ENCODE assay signal across 12 cellular contexts in genomic region chr7:99563650-99564049, GRCh38. TPM values are rescaled to one million over a fixed set of nuclear protein-coding genes. Genes with fewer than 3 reads are reported as not detected.
DNase-seq lines count a peak whose midpoint lies in the region; ATAC-seq, FAIRE-seq and TF ChIP-seq lines count a peak whose summit lies in the region.
"Had no signal": no experiment of that assay in that cellular context is flagged by ENCODE, and none has a peak within 500 bp of the region (broad histone marks: within the 10 kb centered on the region; RNA-seq: fewer than 3 reads in every experiment).

No MANE protein-coding gene starts in this region.

- H2BK15ac ChIP-seq in mesendoderm (replicated peaks; ENCODE audit: low read depth): no peak overlapping the region

- peak overlapping the region; percentile 80 for H3K9ac ChIP-seq in astrocyte (ENCODE audit: low read length)
- no peak overlapping the region for H3K9ac ChIP-seq in mesendoderm (ENCODE audit: low read length)

- peaks cover 78% of the 10 kb centered on the region for H3K79me2 ChIP-seq in astrocyte (ENCODE audit: insufficient read depth, low read length)
- peaks cover 26% of the 10 kb centered on the region for H3K79me2 ChIP-seq in mesendoderm (ENCODE audit: control insufficient read depth, insufficient read depth, low read length)

- H3K36me3 Mint-ChIP-seq in astrocyte (ENCODE audit: low read depth, unreplicated experiment): peaks cover 26% of the 10 kb centered on the region

- no peak overlapping the region for H2AFZ ChIP-seq in astrocyte (ENCODE audit: low read depth, low read length)

- WGBS in A549 (ENCODE audit: missing lambda C conversion rate): 16% methylated on average over 10 of the region's 10 CpGs
- WGBS in mesendoderm (ENCODE audit: extremely low coverage, insufficient coverage, low lambda C conversion rate): no CpG with 5 or more reads among the region's 10 CpGs

- H3K36me3 ChIP-seq in astrocyte (ENCODE audit: insufficient read depth, low read length): peaks cover 46% of the 10 kb centered on the region
- peaks cover 13% of the 10 kb centered on the region for H3K36me3 ChIP-seq in mesendoderm (ENCODE audit: control insufficient read depth, insufficient read depth, low read length)

- TF ChIP-seq EP300 in A549 (IDR thresholded peaks at IDR 0.05): no peak

- peak overlapping the region; percentile 47 for H3K4me3 Mint-ChIP-seq in astrocyte (ENCODE audit: unreplicated experiment)

- H3K4me2 ChIP-seq in A549 (peak overlapping the region; percentile 74), astrocyte (ENCODE audit: low read length) (peak overlapping the region; percentile 80), mesendoderm (ENCODE audit: low read length) (no peak overlapping the region)

- no peaks in the 10 kb centered on the region for H3K27me3 ChIP-seq in astrocyte (ENCODE audit: insufficient read depth, low read length)
- no peaks in the 10 kb centered on the region for H3K27me3 ChIP-seq in mesendoderm (ENCODE audit: insufficient read depth, low read length, poor library complexity)

- H3K23ac ChIP-seq in mesendoderm (ENCODE audit: low read length): no peak overlapping the region

- H4K8ac ChIP-seq in mesendoderm (ENCODE audit: low read depth, low read length): no peak overlapping the region

- H4K5ac ChIP-seq in mesendoderm (ENCODE audit: low read length): no peak overlapping the region

- peak overlapping the region; percentile 73 to 87 for H3K27ac ChIP-seq in A549
- H3K27ac ChIP-seq in astrocyte (ENCODE audit: low read depth, low read length): peak overlapping the region; percentile 97
- H3K27ac ChIP-seq in mesendoderm (ENCODE audit: low read depth, low read length): peak overlapping the region; percentile 51

- 0 out of 5 replicates have a peak, but pooled peaks of 1 of the 2 experiments have one; percentile 13 for TF ChIP-seq RAD21 in A549 (conservative IDR thresholded peaks at IDR 0.05 in 1 of 2, IDR thresholded peaks at IDR 0.05 in 1 of 2)

- no peak overlapping the region for H3K4ac ChIP-seq in mesendoderm (ENCODE audit: low read depth, low read length)

- no peak overlapping the region for H2BK5ac ChIP-seq in mesendoderm (ENCODE audit: low read length)

- ATAC-seq in A549: peak in 1 of 2 experiments; percentile 40; a peak in 3 of 6 replicates
- no peak for ATAC-seq in HG03469 (IDR thresholded peaks at IDR 0.05; ENCODE audit: unreplicated experiment)

- peaks cover 24% of the 10 kb centered on the region for H4K20me1 ChIP-seq in astrocyte (ENCODE audit: insufficient read depth, low read length)

- peaks cover 17% of the 10 kb centered on the region for H3K79me1 ChIP-seq in mesendoderm (ENCODE audit: low read length)

- TF ChIP-seq CTCF in A549 (IDR thresholded peaks at IDR 0.05) (no peak), astrocyte (IDR thresholded peaks at IDR 0.05; ENCODE audit: insufficient read depth, low read depth, low read length) (no peak)

- no peaks in the 10 kb centered on the region for H3K9me3 Mint-ChIP-seq in astrocyte (ENCODE audit: unreplicated experiment)
- H3K9me3 Mint-ChIP-seq: IgD-negative memory B cell had no signal

- no peak overlapping the region for H3K56ac ChIP-seq in mesendoderm (ENCODE audit: low read length)

- peaks cover 44% of the 10 kb centered on the region for H3K4me1 Mint-ChIP-seq in astrocyte (ENCODE audit: low read depth, unreplicated experiment)

- no peak for TF ChIP-seq POLR2A in A549 (IDR thresholded peaks at IDR 0.05; ENCODE audit: low read length)

- H3K4me3 ChIP-seq in A549: peak overlapping the region; percentile 14; the same call in 2 of the 3 replicates
- H3K4me3 ChIP-seq in astrocyte (ENCODE audit: insufficient read depth, low read depth, low read length): peak overlapping the region; percentile 6
- H3K4me3 ChIP-seq in mesendoderm (ENCODE audit: low read length): no peak overlapping the region

- no peak overlapping the region for H3K18ac ChIP-seq in mesendoderm (ENCODE audit: low read length)

- FAIRE-seq in A549 (lab: Jason Lieb, UNC) (no peak), astrocyte (lab: Jason Lieb, UNC) (peak; percentile 45)
- FAIRE-seq: GM18507, TTC549 had no signal

- H3K27me3 Mint-ChIP-seq in astrocyte (ENCODE audit: low read depth, unreplicated experiment): no peaks in the 10 kb centered on the region
- H3K27me3 Mint-ChIP-seq: CD4-positive, CD25-positive, alpha-beta regulatory T cell; IgD-negative memory B cell had no signal

- POLR2A ChIA-PET in A549 (lab: Yijun Ruan, JAX): interaction anchor here (1.0 kb wide), 1 partner anchor 12 kb away, joined by 3 read pairs; the partner anchor contains the start of gene FAM200A

- DNase-seq in A549 (ENCODE audit: low read depth in 1 of 2, low spot score in 1 of 2): peak; percentile 52 to 72
- DNase-seq in HS-27A (ENCODE audit: low read depth): peak; percentile 75
- peak; percentile 81 for DNase-seq in astrocyte (ENCODE audit: low read depth)
- DNase-seq in mesendoderm: peak; percentile 77
- DNase-seq in pons (ENCODE audit: low spot score): no peak
- no peak for DNase-seq in activated CD4-positive, alpha-beta T cell treated with anti-CD3 and anti-CD28 coated beads for 4 hours
- no peak for DNase-seq in SKM-1 treated with dmso at 0.1 percent for 144 hours (lab: John Stamatoyannopoulos, UW; ENCODE audit: unreplicated experiment)
- DNase-seq: CD4-positive, CD25-positive, alpha-beta regulatory T cell had no signal

- H3K9me3 ChIP-seq in A549 (no peaks in the 10 kb centered on the region), astrocyte (ENCODE audit: insufficient read depth, low read depth, low read length) (no peaks in the 10 kb centered on the region)

- no peak overlapping the region for H2BK120ac ChIP-seq in mesendoderm (ENCODE audit: low read depth, low read length)

- H3K4me1 ChIP-seq in A549 (peaks cover 53% of the 10 kb centered on the region), astrocyte (ENCODE audit: insufficient read depth, low read length) (peaks cover 46% of the 10 kb centered on the region), mesendoderm (ENCODE audit: control insufficient read depth, low read depth, low read length) (no peaks in the 10 kb centered on the region)

- no peak overlapping the region for H2AK5ac ChIP-seq in mesendoderm (ENCODE audit: low read length)

- peak overlapping the region; percentile 99 for H3K27ac Mint-ChIP-seq in astrocyte (ENCODE audit: unreplicated experiment)

- CTCF ChIA-PET in A549 (lab: Yijun Ruan, JAX): interaction anchor here (0.6 to 2.3 kb wide), 4 partner anchors 14 to 52 kb away, joined by 3 to 6 read pairs (median 5); no protein-coding TSS in a partner anchor

TF ChIP-seq in A549, 52 proteins besides CTCF, POLR2A, EP300 and RAD21 (continues in another document):
- TF ChIP-seq FOSL2 (IDR thresholded peaks at IDR 0.05): 0 out of 2 replicates have a peak, but pooled peaks have one; percentile 18
- TF ChIP-seq FOSL2 (CRISPR knock-in tag; IDR thresholded peaks at IDR 0.05): peak; percentile 52
- TF ChIP-seq, protein P1, sequence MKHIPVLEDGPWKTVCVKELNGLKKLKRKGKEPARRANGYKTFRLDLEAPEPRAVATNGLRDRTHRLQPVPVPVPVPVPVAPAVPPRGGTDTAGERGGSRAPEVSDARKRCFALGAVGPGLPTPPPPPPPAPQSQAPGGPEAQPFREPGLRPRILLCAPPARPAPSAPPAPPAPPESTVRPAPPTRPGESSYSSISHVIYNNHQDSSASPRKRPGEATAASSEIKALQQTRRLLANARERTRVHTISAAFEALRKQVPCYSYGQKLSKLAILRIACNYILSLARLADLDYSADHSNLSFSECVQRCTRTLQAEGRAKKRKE (CRISPR knock-in tag; IDR thresholded peaks at IDR 0.05; ENCODE audit: low read depth): no peak

RNA-seq across cellular contexts. Expression of gene ZNF655, which starts 5.2 kb away (rescaled TPM):
- 78.4 and 85.1 TPM in 2 replicates for polyA plus RNA-seq in A549 (2011; rRNA removed)
- polyA plus RNA-seq in A549 (2012; cell fraction: cytosol; rRNA removed): 54.4 and 57.0 TPM in 2 replicates
- 101 and 109 TPM in 2 replicates for polyA plus RNA-seq in A549 (2012; cell fraction: nucleus; rRNA removed)
- 56.1 to 67.8 TPM (median 56.5 TPM) in 3 replicates for polyA plus RNA-seq in A549 (2017; fragmentation: RNase III; extraction: RNeasy Plus Mini Kit Qiagen cat#74134 plus additional on column Dnase treatment)
- 61.0 and 62.3 TPM in 2 replicates for polyA minus RNA-seq in A549 (2011; rRNA and poly(A)+ RNA removed)
- total RNA-seq in astrocyte: 54.1 and 59.7 TPM in 2 replicates
- 34.9 TPM for polyA plus RNA-seq in mesendoderm (2013, experiment 1 of 2)
- 35.4 TPM for polyA plus RNA-seq in mesendoderm (2013, experiment 2 of 2)

RNA-seq across cellular contexts. Expression of gene FAM200A, which starts 11.7 kb away (rescaled TPM):
- polyA plus RNA-seq in A549 (2011; rRNA removed): 7.5 and 9.8 TPM in 2 replicates
- 2.5 and 2.6 TPM in 2 replicates for polyA plus RNA-seq in A549 (2012; cell fraction: cytosol; rRNA removed)
- polyA plus RNA-seq in A549 (2012; cell fraction: nucleus; rRNA removed): 0.93 and 1.0 TPM in 2 replicates
- polyA plus RNA-seq in A549 (2017; fragmentation: RNase III; extraction: RNeasy Plus Mini Kit Qiagen cat#74134 plus additional on column Dnase treatment): 5.3 to 6.1 TPM (median 5.9 TPM) in 3 replicates
- 2.9 and 3.0 TPM in 2 replicates for polyA minus RNA-seq in A549 (2011; rRNA and poly(A)+ RNA removed)
- 4.7 TPM in 2 replicates for total RNA-seq in astrocyte
- polyA plus RNA-seq in mesendoderm (2013, experiment 1 of 2): 3.8 TPM
- 3.8 TPM for polyA plus RNA-seq in mesendoderm (2013, experiment 2 of 2)

RNA-seq across cellular contexts. Expression of gene TMEM225B, which starts 34.4 kb away (rescaled TPM):
- polyA plus RNA-seq in A549 (2011; rRNA removed) (5.4 and 7.7 TPM in 2 replicates), A549 (2017; fragmentation: RNase III; extraction: RNeasy Plus Mini Kit Qiagen cat#74134 plus additional on column Dnase treatment) (0.59 to 0.70 TPM (median 0.59 TPM) in 3 replicates)
- polyA plus RNA-seq in A549 (2012; cell fraction: cytosol; rRNA removed): 0.86 and 0.96 TPM in 2 replicates
- 2.2 and 3.5 TPM in 2 replicates for polyA plus RNA-seq in A549 (2012; cell fraction: nucleus; rRNA removed)
- 6.9 and 7.6 TPM in 2 replicates for polyA minus RNA-seq in A549 (2011; rRNA and poly(A)+ RNA removed)
- total RNA-seq in astrocyte: 0.23 and 0.43 TPM in 2 replicates
- 0.04 TPM for polyA plus RNA-seq in mesendoderm (2013, experiment 1 of 2)
- polyA plus RNA-seq in mesendoderm (2013, experiment 2 of 2): not detected

RNA-seq across cellular contexts. Expression of gene ZSCAN25, which starts 53.1 kb away (rescaled TPM):
- 9.3 and 10.1 TPM in 2 replicates for polyA plus RNA-seq in A549 (2011; rRNA removed)
- polyA plus RNA-seq in A549 (2012; cell fraction: cytosol; rRNA removed): 6.6 and 8.1 TPM in 2 replicates
- polyA plus RNA-seq in A549 (2012; cell fraction: nucleus; rRNA removed): 13.4 and 16.3 TPM in 2 replicates
- 6.3 to 7.5 TPM (median 6.4 TPM) in 3 replicates for polyA plus RNA-seq in A549 (2017; fragmentation: RNase III; extraction: RNeasy Plus Mini Kit Qiagen cat#74134 plus additional on column Dnase treatment)
- 16.8 and 19.2 TPM in 2 replicates for polyA minus RNA-seq in A549 (2011; rRNA and poly(A)+ RNA removed)
- total RNA-seq in astrocyte: 13.3 and 14.6 TPM in 2 replicates
- 8.0 TPM for polyA plus RNA-seq in mesendoderm (2013, experiment 1 of 2)
- polyA plus RNA-seq in mesendoderm (2013, experiment 2 of 2): 8.3 TPM

RNA-seq across cellular contexts. Expression of gene ZKSCAN5, which starts 59.2 kb away (rescaled TPM):
- 14.1 and 15.7 TPM in 2 replicates for polyA plus RNA-seq in A549 (2011; rRNA removed)
- polyA plus RNA-seq in A549 (2012; cell fraction: cytosol; rRNA removed): 3.4 and 3.6 TPM in 2 replicates
- polyA plus RNA-seq in A549 (2012; cell fraction: nucleus; rRNA removed): 2.7 and 3.2 TPM in 2 replicates
- 7.2 to 8.3 TPM (median 8.2 TPM) in 3 replicates for polyA plus RNA-seq in A549 (2017; fragmentation: RNase III; extraction: RNeasy Plus Mini Kit Qiagen cat#74134 plus additional on column Dnase treatment)
- polyA minus RNA-seq in A549 (2011; rRNA and poly(A)+ RNA removed): 16.5 and 20.3 TPM in 2 replicates
- 15.3 and 16.4 TPM in 2 replicates for total RNA-seq in astrocyte
- polyA plus RNA-seq in mesendoderm (2013, experiment 1 of 2): 8.6 TPM
- polyA plus RNA-seq in mesendoderm (2013, experiment 2 of 2): 8.9 TPM

Comparison
In these comparisons a context has a peak if more than half of its experiments do, and no peak if none do; other contexts are left out.
1. DNase-seq: peak in A549 (2 of 2), HS-27A (single experiment), astrocyte (single experiment) and mesendoderm (single experiment); none in pons (single experiment), activated CD4-positive, alpha-beta T cell treated with anti-CD3 and anti-CD28 coated beads for 4 hours (0 of 2) and SKM-1 treated with dmso at 0.1 percent for 144 hours (single experiment).
2. Peak in every context shown above with its lines, with median percentiles within 50 percentile points of each other: H3K27ac ChIP-seq.